Comparison of ENCODE assay signal across 8 cellular contexts in genomic region chr4:123555500-123556273, GRCh38.
DNase-seq lines count a peak whose midpoint lies in the region; ATAC-seq and TF ChIP-seq lines count a peak whose summit lies in the region.

No MANE protein-coding gene starts in this region.

- no peaks in the 10 kb centered on the region for H3K9me2 ChIP-seq in PC-3 (replicated peaks; ENCODE audit: low read length)

- CTCF ChIA-PET in Calu3 (lab: Charles Lee), result interaction anchor here (0.6 to 2.1 kb wide), 5 partner anchors 9 to 66 kb away, joined by 3 to 6 read pairs (median 3); no protein-coding TSS in a partner anchor
- CTCF ChIA-PET in PC-3 (lab: Charles Lee), result no interaction called here

- H3K9me3 Mint-ChIP-seq in Calu3 (ENCODE audit: low read depth, unreplicated experiment) (no peaks in the 10 kb centered on the region), HFFc6 (no peaks in the 10 kb centered on the region)

- H2AFZ ChIP-seq in PC-3 (ENCODE audit: low read length), result peak overlapping the region; percentile 59

- POLR2A ChIA-PET in PC-3 (lab: Charles Lee; ENCODE audit: unreplicated experiment), result no interaction called here

- no peaks in the 10 kb centered on the region for H3K79me2 ChIP-seq in PC-3 (ENCODE audit: low read length)

- H3K36me3 Mint-ChIP-seq in Calu3 (ENCODE audit: insufficient read depth, unreplicated experiment) (peaks cover 12% of the 10 kb centered on the region), HFFc6 (ENCODE audit: low read depth) (no peaks in the 10 kb centered on the region)

- intact Hi-C loops in Calu3 (cut with micrococcal nuclease; ENCODE audit: unreplicated experiment), result loop anchor here (1.0 to 5.0 kb wide), 6 partner anchors 33 to 557 kb away; no protein-coding TSS in a partner anchor
- intact Hi-C loops in PC-3 (cut with micrococcal nuclease), result no loop called here

- H3K4me3 Mint-ChIP-seq in Calu3 (ENCODE audit: low read depth, unreplicated experiment), result peak overlapping the region; percentile 55
- H3K4me3 Mint-ChIP-seq in HFFc6, result no peak overlapping the region

- peak overlapping the region; percentile 42 for H3K4me2 ChIP-seq in PC-3 (ENCODE audit: low read length)

- peaks cover 70% of the 10 kb centered on the region for H3K4me1 Mint-ChIP-seq in Calu3 (ENCODE audit: low read depth, unreplicated experiment)
- H3K4me1 Mint-ChIP-seq in HFFc6 (ENCODE audit: low read depth), result peaks cover 39% of the 10 kb centered on the region

- H3K27ac Mint-ChIP-seq in Calu3 (ENCODE audit: unreplicated experiment) (peak overlapping the region; percentile 90), HFFc6 (no peak overlapping the region)

- no peak for TF ChIP-seq CTCF in Calu3 (IDR thresholded peaks at IDR 0.05; ENCODE audit: unreplicated experiment)
- TF ChIP-seq CTCF in PC-3 (conservative IDR thresholded peaks at IDR 0.05; ENCODE audit: low read depth, low read length), result no peak
- TF ChIP-seq CTCF in HFFc6 (IDR thresholded peaks at IDR 0.05), result no peak

- no peaks in the 10 kb centered on the region for H3F3A ChIP-seq in PC-3 (ENCODE audit: low read length, unreplicated experiment)

- no peaks in the 10 kb centered on the region for H3K36me3 ChIP-seq in PC-3 (ENCODE audit: low read depth, low read length)

- no peak overlapping the region for H3K4me3 ChIP-seq in PC-3 (ENCODE audit: low read length)

- H3K27ac ChIP-seq in PC-3 (ENCODE audit: low read length), result peak overlapping the region; percentile 10; the same call in 1 of the 2 replicates

- ATAC-seq in PC-3 (peak; percentile 33; the same call in 1 of the 2 replicates), esophagus mucosa (peak; percentile 95), HG03095 (IDR thresholded peaks at IDR 0.05; ENCODE audit: unreplicated experiment) (no peak), HG03025 (IDR thresholded peaks at IDR 0.05; ENCODE audit: low FRiP score, unreplicated experiment) (no peak), GM18907 (IDR thresholded peaks at IDR 0.05; ENCODE audit: unreplicated experiment) (no peak)

- BruUV-seq in Calu3 (replicated peaks; lab: Mats Ljungman, UMichigan) (no TSS peak), PC-3 (replicated peaks; lab: Mats Ljungman, UMichigan) (no TSS peak)

- no peaks in the 10 kb centered on the region for H3K27me3 ChIP-seq in PC-3 (ENCODE audit: low read length)

- H3K4me1 ChIP-seq in PC-3 (ENCODE audit: insufficient read depth, low read length), result peaks cover 32% of the 10 kb centered on the region

- H4K20me1 ChIP-seq in PC-3 (ENCODE audit: low read length), result no peaks in the 10 kb centered on the region

- no peaks in the 10 kb centered on the region for H3K9me3 ChIP-seq in PC-3 (ENCODE audit: low read length)

- H3K27me3 Mint-ChIP-seq in Calu3 (ENCODE audit: unreplicated experiment) (no peaks in the 10 kb centered on the region), HFFc6 (ENCODE audit: insufficient read depth) (peaks cover 1% of the 10 kb centered on the region; the same call in 1 of the 2 replicates)

- no peak overlapping the region for H3K9ac ChIP-seq in PC-3 (ENCODE audit: low read length)

- peak; percentile 88 for DNase-seq in Calu3
- peak; percentile 70 for DNase-seq in PC-3
- DNase-seq in myocyte (ENCODE audit: low read depth), result peak; percentile 50
- no peak for DNase-seq in HFFc6

Comparison
In these comparisons a context has a peak if more than half of its experiments do, and no peak if none do; other contexts are left out.
1. ATAC-seq: peak in PC-3 (single experiment) and esophagus mucosa (single experiment); none in HG03095 (single experiment), HG03025 (single experiment) and GM18907 (single experiment).